ENCODE assay signal across 18 cellular contexts in the genomic region with DNA sequence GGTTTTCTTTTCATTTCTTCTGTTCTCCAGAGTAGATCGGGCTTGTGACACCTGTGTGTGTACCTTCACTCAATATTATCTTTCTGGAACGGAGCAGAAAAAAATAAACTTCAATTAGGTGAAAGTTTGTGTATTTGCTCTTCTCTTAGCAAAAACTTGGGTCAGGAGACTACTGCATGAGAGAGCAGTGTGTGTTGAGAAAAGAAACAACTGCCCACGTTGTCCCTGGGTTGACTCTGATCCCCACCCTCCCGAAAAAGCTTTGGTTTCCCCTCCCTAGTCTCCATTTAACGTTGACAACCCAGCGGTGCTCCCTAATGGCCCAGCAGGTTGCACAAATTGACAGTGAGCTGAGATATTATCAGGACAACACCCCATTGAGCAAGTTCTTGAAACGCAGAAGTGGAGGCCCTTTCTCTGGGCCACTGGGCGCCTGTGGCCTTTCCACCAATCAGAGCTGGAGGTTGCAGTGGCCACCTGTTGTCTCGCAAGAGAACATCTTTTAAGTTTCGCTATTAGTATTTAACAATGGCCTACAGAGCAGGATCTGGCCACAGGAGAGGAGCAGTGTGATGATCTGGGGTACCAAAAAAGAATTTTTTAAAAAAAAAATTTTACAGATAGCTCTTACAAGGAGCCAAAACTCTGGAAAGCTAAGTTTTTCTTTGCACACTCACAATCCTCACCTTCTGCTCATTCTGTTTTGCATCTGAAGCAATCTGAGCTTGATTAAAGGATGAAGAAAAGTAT. TPM values are rescaled to one million over a fixed set of nuclear protein-coding genes. Genes with fewer than 3 reads are reported as not detected.
DNase-seq lines count a peak whose midpoint lies in the region; ATAC-seq and TF ChIP-seq lines count a peak whose summit lies in the region.
"Had no signal": no experiment of that assay in that cellular context is flagged by ENCODE, and none has a peak within 500 bp of the region (broad histone marks: within the 10 kb centered on the region; RNA-seq: fewer than 3 reads in every experiment).

No MANE protein-coding gene starts in this region.

- H3K36me3 ChIP-seq in Caco-2 (ENCODE audit: control insufficient read depth, insufficient read depth, low read length) (no peaks in the 10 kb centered on the region), gastroesophageal sphincter (no peaks in the 10 kb centered on the region)
- H3K36me3 ChIP-seq: breast epithelium had no signal

- H3K4me1 ChIP-seq in Caco-2 (0 out of 2 replicates have a peak, but pooled peaks cover 3% of the 10 kb centered on the region), gastroesophageal sphincter (peaks cover 0 to 26% (median 12%) of the 10 kb centered on the region in 3 donors)
- H3K4me1 ChIP-seq: parathyroid adenoma had no signal

- DNase-seq in Caco-2 (no peak), GM20000 (ENCODE audit: low spot score) (peak; percentile 47), NCI-H345 treated with DMSO at 0.1 percent for 48 hours (lab: John Stamatoyannopoulos, UW; ENCODE audit: unreplicated experiment) (peak; percentile 78), GM13977 (ENCODE audit: low spot score) (no peak)
- no peak for DNase-seq in activated CD4-positive, CD25-positive, alpha-beta regulatory T cell (lab: John Stamatoyannopoulos, UW)
- DNase-seq in activated naive CD4-positive, alpha-beta T cell treated with anti-CD3 and anti-CD28 coated beads, Interleukin-2, amount 50 U/mL, for 16 hours: no peak
- DNase-seq: activated CD8-positive, alpha-beta memory T cell treated with anti-CD3 and anti-CD28 coated beads for 24 hours; COR-L47; effector memory CD8-positive, alpha-beta T cell; foreskin keratinocyte; NCI-H524 treated with DMSO at 0.1 percent for 48 hours had no signal

- H3K9me3 ChIP-seq in Caco-2 (no peaks in the 10 kb centered on the region), iPS-18c (ENCODE audit: control insufficient read depth, insufficient read depth, low read length) (no peaks in the 10 kb centered on the region), gastroesophageal sphincter (no peaks in the 10 kb centered on the region)
- H3K9me3 ChIP-seq: breast epithelium, mucosa of descending colon had no signal

- CTCF ChIA-PET in Caco-2 (lab: Charles Lee): no interaction called here

- POLR2A ChIA-PET in Caco-2 (lab: Charles Lee): no interaction called here

- TF ChIP-seq EP300 in gastroesophageal sphincter (IDR thresholded peaks at IDR 0.05): no peak

- H3K27me3 ChIP-seq in Caco-2 (replicated peaks; ENCODE audit: control insufficient read depth, insufficient read depth, low read length): no peaks in the 10 kb centered on the region
- H3K27me3 ChIP-seq in gastroesophageal sphincter: peaks cover 68% of the 10 kb centered on the region

- WGBS in gastroesophageal sphincter (ENCODE audit: low coverage in 1 of 2), 2 donors: 39 to 78% methylated on average over 6 to 8 of the region's 10 CpGs

- H3K36me3 Mint-ChIP-seq in Caco-2 (ENCODE audit: insufficient read depth, unreplicated experiment): no peaks in the 10 kb centered on the region

- TF ChIP-seq CTCF in Caco-2 (IDR thresholded peaks at IDR 0.05; ENCODE audit: insufficient read depth in 1 of 2, low read depth in 1 of 2, low read length in 1 of 2, severe bottlenecking in 1 of 2, unreplicated experiment in 1 of 2): no peak
- no peak for TF ChIP-seq CTCF in GM20000 (IDR thresholded peaks at IDR 0.05; ENCODE audit: extremely low read depth, missing control alignments)
- no peak for TF ChIP-seq CTCF in gastroesophageal sphincter (IDR thresholded peaks at IDR 0.05)
- TF ChIP-seq CTCF in GM13977 (IDR thresholded peaks at IDR 0.05; ENCODE audit: extremely low read depth, insufficient read depth, missing control alignments): no peak

- H3K4me1 Mint-ChIP-seq in Caco-2 (ENCODE audit: low read depth, unreplicated experiment): peaks cover 6% of the 10 kb centered on the region

- H3K27ac ChIP-seq in gastroesophageal sphincter: no peak overlapping the region
- H3K27ac ChIP-seq: foreskin keratinocyte, parathyroid adenoma had no signal

- in situ Hi-C loops in GM13977 (cut with MboI; ENCODE audit: low pct_unique_long_range_greater_than_20kb, low sequenced_read_pairs, unreplicated experiment): no loop called here

- no peak overlapping the region for H3K4me3 ChIP-seq in Caco-2 (ENCODE audit: low read depth, low read length)
- peak overlapping the region; percentile 56; the same call in 1 of the 2 replicates for H3K4me3 ChIP-seq in iPS-18c (ENCODE audit: insufficient read depth, low read depth, low read length)
- no peak overlapping the region for H3K4me3 ChIP-seq in gastroesophageal sphincter
- H3K4me3 ChIP-seq: mucosa of descending colon had no signal

- H3K9me3 Mint-ChIP-seq in Caco-2 (ENCODE audit: unreplicated experiment): no peaks in the 10 kb centered on the region

- intact Hi-C loops in Caco-2 (cut with micrococcal nuclease; ENCODE audit: unreplicated experiment): loop anchor here (5.0 kb wide), 2 partner anchors 56 to 106 kb away; no protein-coding TSS in a partner anchor

- no peak for TF ChIP-seq POLR2A in gastroesophageal sphincter (IDR thresholded peaks at IDR 0.05)

- no TSS peak for BruUV-seq in Caco-2 (replicated peaks; lab: Mats Ljungman, UMichigan)

- ATAC-seq in gastroesophageal sphincter: no peak
- ATAC-seq: effector memory CD8-positive, alpha-beta T cell; foreskin keratinocyte; Panc1 had no signal

- H3K27ac Mint-ChIP-seq in Caco-2 (ENCODE audit: unreplicated experiment): no peak overlapping the region
- H3K27ac Mint-ChIP-seq: effector memory CD8-positive, alpha-beta T cell; IgD-negative memory B cell had no signal

- H3K4me3 Mint-ChIP-seq in Caco-2 (ENCODE audit: unreplicated experiment): peak overlapping the region; percentile 80

- peaks cover 3% of the 10 kb centered on the region for H3K27me3 Mint-ChIP-seq in Caco-2 (ENCODE audit: insufficient read depth, unreplicated experiment)

RNA-seq across cellular contexts. Expression of a gene that starts 1.5 kb away (rescaled TPM):
- 3.6 and 6.0 TPM in 2 replicates for total RNA-seq in Caco-2 (2022)
- total RNA-seq in gastroesophageal sphincter: 1 to 10 TPM in 2 of 4 donors, under 1 TPM in 1, not detected in 1; 0.12 to 4.8 (median 2.0) TPM
- total RNA-seq: foreskin keratinocyte had no signal

Comparison
In these comparisons a context has a peak if more than half of its experiments do, and no peak if none do; other contexts are left out.
1. DNase-seq: peak in GM20000 (single experiment) and NCI-H345 treated with DMSO at 0.1 percent for 48 hours (single experiment); none in Caco-2 (0 of 2), activated CD4-positive, CD25-positive, alpha-beta regulatory T cell (0 of 4), activated naive CD4-positive, alpha-beta T cell treated with anti-CD3 and anti-CD28 coated beads, Interleukin-2, amount 50 U/mL, for 16 hours (single experiment) and GM13977 (single experiment).